ENCODE assay signal across 8 cellular contexts in the genomic region with DNA sequence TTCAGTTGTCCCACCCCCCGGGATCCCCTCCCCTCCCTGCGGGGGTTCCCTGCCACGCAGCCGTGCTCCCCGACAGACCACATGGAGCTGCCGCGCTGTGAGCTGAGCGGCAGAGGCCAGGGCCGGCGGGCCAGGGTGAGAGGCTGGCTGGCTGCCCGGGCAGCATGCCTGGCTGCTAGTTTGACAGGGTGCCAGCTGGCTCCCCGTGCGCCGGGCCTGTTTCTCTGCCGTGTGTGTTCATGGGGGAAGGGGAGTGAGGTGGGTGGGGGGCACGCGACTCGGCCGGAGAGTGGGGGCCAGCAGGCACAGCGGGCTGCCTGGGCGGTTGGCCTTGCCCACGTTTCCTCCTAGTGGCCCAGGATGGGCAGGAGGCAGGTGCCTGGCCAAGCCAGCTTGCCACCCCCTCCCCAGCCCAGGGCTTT. TPM values are rescaled to one million over a fixed set of nuclear protein-coding genes. Genes with fewer than 3 reads are reported as not detected.
DNase-seq lines count a peak whose midpoint lies in the region; ATAC-seq and TF ChIP-seq lines count a peak whose summit lies in the region.

No MANE protein-coding gene starts in this region.

- H3K79me2 ChIP-seq in GM23248 (ENCODE audit: insufficient read depth) = peaks cover under 1% of the 10 kb centered on the region; the same call in 1 of the 2 replicates

- peaks cover 12 to 59% of the 10 kb centered on the region in 2 donors for H3K27me3 Mint-ChIP-seq in effector memory CD8-positive, alpha-beta T cell
- H3K27me3 Mint-ChIP-seq in activated T-helper 2 cell treated with anti-CD3 and anti-CD28 coated beads, Interferon-gamma antibody, Interleukin-2, Interleukin-4, amounts not matched to agents 10 μg/mL and 5 μg/mL and 100 μg/mL, durations not matched to agents 14 hours and 24 hours and 36 hours (ENCODE audit: low read depth) = peaks cover 13% of the 10 kb centered on the region

- H3K27ac ChIP-seq in GM23248 = no peak overlapping the region

- peak overlapping the region in 1 of 2 donors; percentile 25 for H3K4me3 Mint-ChIP-seq in effector memory CD8-positive, alpha-beta T cell
- no peak overlapping the region for H3K4me3 Mint-ChIP-seq in activated T-helper 2 cell treated with anti-CD3 and anti-CD28 coated beads, Interferon-gamma antibody, Interleukin-2, Interleukin-4, amounts not matched to agents 10 μg/mL and 5 μg/mL and 100 μg/mL, durations not matched to agents 14 hours and 24 hours and 36 hours (ENCODE audit: low read depth)

- H3K9me3 Mint-ChIP-seq in effector memory CD8-positive, alpha-beta T cell = no peaks in the 10 kb centered on the region
- H3K9me3 Mint-ChIP-seq in activated T-helper 2 cell treated with anti-CD3 and anti-CD28 coated beads, Interferon-gamma antibody, Interleukin-2, Interleukin-4, amounts not matched to agents 10 μg/mL and 5 μg/mL and 100 μg/mL, durations not matched to agents 14 hours and 24 hours and 36 hours = no peaks in the 10 kb centered on the region

- DNase-seq in GM23248 (peak; percentile 86), NCI-H460 (ENCODE audit: extremely low read depth, low read depth) (peak; percentile 53), occipital lobe (lab: John Stamatoyannopoulos, UW) (peak; percentile 81), GM10266 (ENCODE audit: extremely low spot score) (no peak)
- no peak for DNase-seq in effector memory CD8-positive, alpha-beta T cell
- no peak for DNase-seq in activated T-helper 2 cell treated with anti-CD3 and anti-CD28 coated beads, Interferon-gamma antibody, Interleukin-2, Interleukin-4, amounts not matched to agents 10 μg/mL and 5 μg/mL and 100 μg/mL, durations not matched to agents 14 hours and 24 hours and 36 hours (ENCODE audit: low spot score)

- H3K36me3 ChIP-seq in GM23248 (ENCODE audit: low read depth) = no peaks in the 10 kb centered on the region

- H3K4me1 ChIP-seq in GM23248 (ENCODE audit: insufficient read depth) = peaks cover 8% of the 10 kb centered on the region; the same call in 1 of the 2 replicates

- ATAC-seq in effector memory CD8-positive, alpha-beta T cell (replicated peaks) = peak; percentile 40
- ATAC-seq in HG03521 (IDR thresholded peaks at IDR 0.05; ENCODE audit: unreplicated experiment) = no peak
- ATAC-seq in HG03378 (IDR thresholded peaks at IDR 0.05; ENCODE audit: unreplicated experiment) = no peak

- H3F3A ChIP-seq in GM23248 (ENCODE audit: insufficient read depth) = no peaks in the 10 kb centered on the region

- H3K4me2 ChIP-seq in GM23248 (ENCODE audit: unreplicated experiment) = peak overlapping the region; percentile 1

- H3K4me1 Mint-ChIP-seq in effector memory CD8-positive, alpha-beta T cell (ENCODE audit: low read depth in 2 of 2) = peaks cover 0 to 14% of the 10 kb centered on the region in 2 donors
- no peaks in the 10 kb centered on the region for H3K4me1 Mint-ChIP-seq in activated T-helper 2 cell treated with anti-CD3 and anti-CD28 coated beads, Interferon-gamma antibody, Interleukin-2, Interleukin-4, amounts not matched to agents 10 μg/mL and 5 μg/mL and 100 μg/mL, durations not matched to agents 14 hours and 24 hours and 36 hours (ENCODE audit: low read depth)

- no peaks in the 10 kb centered on the region for H3K9me2 ChIP-seq in GM23248 (ENCODE audit: insufficient read depth)

- in situ Hi-C loops in GM23248 (cut with MboI) = no loop called here

- H4K20me1 ChIP-seq in GM23248 (ENCODE audit: insufficient read depth) = no peaks in the 10 kb centered on the region

- peaks cover 3% of the 10 kb centered on the region for H3K36me3 Mint-ChIP-seq in effector memory CD8-positive, alpha-beta T cell (ENCODE audit: insufficient read depth)
- no peaks in the 10 kb centered on the region for H3K36me3 Mint-ChIP-seq in activated T-helper 2 cell treated with anti-CD3 and anti-CD28 coated beads, Interferon-gamma antibody, Interleukin-2, Interleukin-4, amounts not matched to agents 10 μg/mL and 5 μg/mL and 100 μg/mL, durations not matched to agents 14 hours and 24 hours and 36 hours (ENCODE audit: low read depth)

- no peak for TF ChIP-seq CTCF in GM10266 (IDR thresholded peaks at IDR 0.05; ENCODE audit: control insufficient read depth, insufficient read depth, low read depth, missing control alignments)

- H3K27ac Mint-ChIP-seq in effector memory CD8-positive, alpha-beta T cell = no peak overlapping the region
- H3K27ac Mint-ChIP-seq in activated T-helper 2 cell treated with anti-CD3 and anti-CD28 coated beads, Interferon-gamma antibody, Interleukin-2, Interleukin-4, amounts not matched to agents 10 μg/mL and 5 μg/mL and 100 μg/mL, durations not matched to agents 14 hours and 24 hours and 36 hours = no peak overlapping the region

- no peaks in the 10 kb centered on the region for H3K27me3 ChIP-seq in GM23248 (replicated peaks; ENCODE audit: insufficient read depth)

- WGBS in GM23248 (ENCODE audit: low coverage in 1 of 2, low lambda C conversion rate in 2 of 2, missing lambda C conversion rate in 2 of 2), 2 experiments = 0 to 2% methylated on average over 16 to 22 of the region's 22 CpGs

- H3K9ac ChIP-seq in GM23248 = peak overlapping the region; percentile 37; the same call in 1 of the 2 replicates

- H3K9me3 ChIP-seq in GM23248 (ENCODE audit: low read depth) = no peaks in the 10 kb centered on the region

- H2AFZ ChIP-seq in GM23248 = no peak overlapping the region

- H3K4me3 ChIP-seq in GM23248 = no peak overlapping the region

- intact Hi-C loops in activated T-helper 2 cell treated with anti-CD3 and anti-CD28 coated beads, Interferon-gamma antibody, Interleukin-2, Interleukin-4, amounts not matched to agents 10 μg/mL and 5 μg/mL and 100 μg/mL, durations not matched to agents 14 hours and 24 hours and 36 hours (cut with micrococcal nuclease) = no loop called here

RNA-seq across cellular contexts. Expression of gene BAHCC1, which starts 34.1 kb away (rescaled TPM):
- 3.0 and 5.2 TPM in 2 replicates for total RNA-seq in GM23248 (2014; rRNA removed; shearing (Covaris generic))
- 0.91 and 1.3 TPM in 2 replicates for polyA plus RNA-seq in GM23248 (2016; fragmentation: Nextera tagmentation; extraction: Ambion mirVana)
- total RNA-seq in NCI-H460 (2014; rRNA removed; shearing (Covaris generic)) = 6.0 and 6.7 TPM in 2 replicates
- 12.5 and 13.5 TPM in 2 replicates for polyA plus RNA-seq in NCI-H460 (2014; cell fraction: nucleus; rRNA removed)
- total RNA-seq in occipital lobe = 7.6 TPM
- total RNA-seq in activated T-helper 2 cell treated with anti-CD3 and anti-CD28 coated beads, Interferon-gamma antibody, Interleukin-2, Interleukin-4, amounts not matched to agents 10 μg/mL and 5 μg/mL and 100 μg/mL, durations not matched to agents 14 hours and 24 hours and 36 hours = 0.90 and 0.91 TPM in 2 replicates

Comparison
In these comparisons a context has a peak if more than half of its experiments do, and no peak if none do; other contexts are left out.
1. DNase-seq: peak in GM23248 (single experiment), NCI-H460 (single experiment) and occipital lobe (single experiment); none in effector memory CD8-positive, alpha-beta T cell (0 of 3), GM10266 (single experiment) and activated T-helper 2 cell treated with anti-CD3 and anti-CD28 coated beads, Interferon-gamma antibody, Interleukin-2, Interleukin-4, amounts not matched to agents 10 μg/mL and 5 μg/mL and 100 μg/mL, durations not matched to agents 14 hours and 24 hours and 36 hours (single experiment).